ENCODE assay signal across 8 cellular contexts in the genomic region with DNA sequence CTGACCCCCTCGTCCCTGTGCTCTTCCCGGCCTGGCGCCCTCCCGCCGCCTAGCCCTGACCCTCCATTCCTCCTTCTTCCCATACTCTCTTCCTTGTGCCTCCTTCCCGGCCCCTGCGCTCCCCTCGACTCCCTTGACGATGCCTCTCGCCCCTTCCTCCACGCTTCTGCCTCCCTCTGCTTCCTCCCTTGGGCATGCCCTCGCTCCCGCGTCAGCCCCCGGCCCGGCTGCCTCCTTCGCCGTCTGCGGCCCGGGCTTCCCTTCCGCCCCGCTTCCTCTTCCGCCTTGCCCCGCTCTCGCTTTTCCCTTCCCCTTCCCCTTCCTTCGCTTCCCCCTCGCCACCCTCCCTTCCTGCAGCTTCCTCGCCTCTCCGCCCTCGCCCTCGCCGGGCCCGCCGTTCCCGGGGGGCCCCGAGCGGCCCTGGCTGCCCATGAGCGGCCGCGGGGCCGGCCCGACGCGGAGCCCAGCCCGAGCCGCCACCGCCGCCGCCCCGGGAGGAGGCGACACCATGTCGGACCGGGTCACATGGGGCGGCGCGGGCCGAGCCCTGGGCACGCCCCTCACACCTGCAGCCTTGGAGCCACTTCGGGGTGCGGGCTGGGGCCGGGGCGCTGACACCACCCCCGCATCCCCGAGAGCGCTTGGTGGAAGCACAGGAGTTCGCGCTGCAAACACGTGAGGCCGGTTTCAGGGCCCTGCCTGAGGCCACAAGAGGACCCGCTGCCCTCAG. TPM values are rescaled to one million over a fixed set of nuclear protein-coding genes. Genes with fewer than 3 reads are reported as not detected.
A peak's percentile ranks its signal among the peaks of the same experiment; 100 is the strongest.
DNase-seq lines count a peak whose midpoint lies in the region; FAIRE-seq and TF ChIP-seq lines count a peak whose summit lies in the region.

FBXW4 (minus strand) TSS at position 497 of the 730 bp plus-strand sequence; CDS start at position 432, 65 bp downstream.

- no peaks in the 10 kb centered on the region for H3K27me3 ChIP-seq in GM23248 (replicated peaks; ENCODE audit: insufficient read depth)

- DNase-seq in GM10266 (ENCODE audit: extremely low spot score) (peak; percentile 83), GM23248 (peak; percentile 72), LoVo (ENCODE audit: low spot score) (peak; percentile 57), kidney (peak; percentile 89), D721Med (ENCODE audit: insufficient read length, low spot score) (no peak)
- DNase-seq in activated CD4-positive, CD25-positive, alpha-beta regulatory T cell treated with anti-CD3 and anti-CD28 coated beads, Interleukin-2, amount 50 U/mL, for 16 hours (ENCODE audit: low read depth, low spot score), result peak; percentile 49
- peak; percentile 71 for DNase-seq in central memory CD4-positive, alpha-beta T cell
- peak; percentile 86 for DNase-seq in stimulated activated CD4-positive, alpha-beta T cell treated with anti-CD3 and anti-CD28 coated beads, Interleukin-15, amount 100 ng/mL, for 24 hours

- FAIRE-seq in kidney (lab: Jason Lieb, UNC) (no peak), D721Med (lab: Jason Lieb, UNC) (no peak)

- H3K36me3 ChIP-seq in GM23248 (ENCODE audit: low read depth) (no peaks in the 10 kb centered on the region), kidney (ENCODE audit: control insufficient read depth in 1 of 2, insufficient read depth in 2 of 2, low read length in 2 of 2) (no peaks in the 10 kb centered on the region)

- H3K4me3 ChIP-seq in GM23248 (peak within 1 kb of the TSS; percentile 81), kidney (ENCODE audit: low read length in 2 of 2) (peak within 1 kb of the TSS; percentile 74 to 89)

- WGBS in GM23248 (ENCODE audit: low coverage in 1 of 2, low lambda C conversion rate in 2 of 2, missing lambda C conversion rate in 2 of 2), 2 experiments, result 3 to 10% methylated on average over 36 to 68 of the region's 70 CpGs

- H3K4me1 ChIP-seq in GM23248 (ENCODE audit: insufficient read depth) (peaks cover 11% of the 10 kb centered on the region), kidney (ENCODE audit: control insufficient read depth in 1 of 2, insufficient read depth in 1 of 2, low read depth in 1 of 2, low read length in 2 of 2) (peaks cover 15 to 16% of the 10 kb centered on the region in 2 donors)

- H3K9me2 ChIP-seq in GM23248 (ENCODE audit: insufficient read depth), result no peaks in the 10 kb centered on the region

- H3K9me3 ChIP-seq in GM23248 (ENCODE audit: low read depth) (no peaks in the 10 kb centered on the region), kidney (ENCODE audit: control insufficient read depth in 1 of 2, low read length in 2 of 2) (no peaks in the 10 kb centered on the region)

- no peak for TF ChIP-seq CTCF in GM10266 (IDR thresholded peaks at IDR 0.05; ENCODE audit: control insufficient read depth, insufficient read depth, low read depth, missing control alignments)
- TF ChIP-seq CTCF in kidney (IDR thresholded peaks at IDR 0.05; ENCODE audit: borderline replicate concordance, extremely low read depth, insufficient read depth), result no peak
- TF ChIP-seq CTCF in D721Med (IDR thresholded peaks at IDR 0.05; ENCODE audit: insufficient read depth, missing control alignments), result no peak

- peaks cover 6% of the 10 kb centered on the region; the same call in 1 of the 2 replicates for H4K20me1 ChIP-seq in GM23248 (ENCODE audit: insufficient read depth)

- in situ Hi-C loops in GM23248 (cut with MboI), result no loop called here

- peaks cover 59% of the 10 kb centered on the region for H3K79me2 ChIP-seq in GM23248 (ENCODE audit: insufficient read depth)

- H3K9ac ChIP-seq in GM23248 (peak within 1 kb of the TSS; percentile 95), kidney (ENCODE audit: low read length in 2 of 2) (peak within 1 kb of the TSS; percentile 77 to 99)

- H3F3A ChIP-seq in GM23248 (ENCODE audit: insufficient read depth), result no peaks in the 10 kb centered on the region; the same call in 1 of the 2 replicates

- H3K4me2 ChIP-seq in GM23248 (ENCODE audit: unreplicated experiment), result peak within 1 kb of the TSS; percentile 88

- H3K27ac ChIP-seq in GM23248 (peak within 1 kb of the TSS; percentile 80), kidney (ENCODE audit: low read depth in 2 of 2, low read length in 2 of 2) (peak within 1 kb of the TSS; percentile 97 to 98)

- intact Hi-C loops in kidney (cut with DNase I), result no loop called here

- peak within 1 kb of the TSS; percentile 89 for H2AFZ ChIP-seq in GM23248

RNA-seq across cellular contexts. Expression of gene FBXW4, which starts in this region (rescaled TPM):
- 18.7 and 26.8 TPM in 2 replicates for total RNA-seq in GM23248 (2014; rRNA removed; shearing (Covaris generic))
- polyA plus RNA-seq in GM23248 (2016; fragmentation: Nextera tagmentation; extraction: Ambion mirVana) (3.5 and 4.6 TPM in 2 replicates), kidney (ENCODE audit: insufficient read depth, low read depth, low replicate concordance) (47.6 TPM)
- total RNA-seq in kidney, result 80.1 TPM
